Comparison of ENCODE assay signal across 7 cellular contexts in genomic region chr12:64451687-64452558, GRCh38. TPM values are rescaled to one million over a fixed set of nuclear protein-coding genes. Genes with fewer than 3 reads are reported as not detected.
DNase-seq lines count a peak whose midpoint lies in the region; ATAC-seq, FAIRE-seq and TF ChIP-seq lines count a peak whose summit lies in the region.

Gene TBK1, plus strand, starts transcription at chr12:64452120. Its CDS starts 3,751 bp downstream, at chr12:64455871.

- no peaks in the 10 kb centered on the region for H3K9me3 Mint-ChIP-seq in astrocyte (ENCODE audit: unreplicated experiment)

- H3K27me3 ChIP-seq in astrocyte (ENCODE audit: insufficient read depth, low read length) = no peaks in the 10 kb centered on the region
- H3K27me3 ChIP-seq in hepatocyte = no peaks in the 10 kb centered on the region

- no peaks in the 10 kb centered on the region for H3K9me2 ChIP-seq in hepatocyte (replicated peaks; ENCODE audit: insufficient read depth)

- H3K27ac ChIP-seq in astrocyte (ENCODE audit: low read depth, low read length) (peak within 1 kb of the TSS; percentile 99), hepatocyte (peak within 1 kb of the TSS; percentile 98)

- H3K4me1 ChIP-seq in astrocyte (ENCODE audit: insufficient read depth, low read length) (peaks cover 11% of the 10 kb centered on the region), hepatocyte (ENCODE audit: insufficient read depth) (peaks cover 7% of the 10 kb centered on the region)

- in situ Hi-C loops in GM13976 (cut with MboI; ENCODE audit: low sequenced_read_pairs, unreplicated experiment) = no loop called here

- H3K36me3 Mint-ChIP-seq in astrocyte (ENCODE audit: low read depth, unreplicated experiment) = peaks cover 5% of the 10 kb centered on the region

- DNase-seq in GM13976 (ENCODE audit: low spot score) (peak; percentile 94), NCI-H128 (lab: John Stamatoyannopoulos, UW; ENCODE audit: unreplicated experiment) (peak; percentile 35), T-helper 2 cell (peak; percentile 32 to 72 (median 36)), astrocyte (ENCODE audit: low read depth) (peak; percentile 57), hepatocyte (ENCODE audit: low spot score) (peak; percentile 93), retinal pigment epithelial cell (ENCODE audit: low read depth) (peak; percentile 56)

- H3K36me3 ChIP-seq in astrocyte (ENCODE audit: insufficient read depth, low read length) (peaks cover 7% of the 10 kb centered on the region), hepatocyte (replicated peaks; ENCODE audit: insufficient read depth, low read depth) (no peaks in the 10 kb centered on the region)

- H3K79me2 ChIP-seq in astrocyte (ENCODE audit: insufficient read depth, low read length) = peaks cover 51% of the 10 kb centered on the region
- peaks cover 40% of the 10 kb centered on the region for H3K79me2 ChIP-seq in hepatocyte

- H3K4me2 ChIP-seq in astrocyte (ENCODE audit: low read length) = peak within 1 kb of the TSS; percentile 96
- peak within 1 kb of the TSS; percentile 91 for H3K4me2 ChIP-seq in hepatocyte

- H3K9ac ChIP-seq in astrocyte (ENCODE audit: low read length) = peak within 1 kb of the TSS; percentile 96

- peak; percentile 86 for ATAC-seq in HG02678 (IDR thresholded peaks at IDR 0.05; ENCODE audit: unreplicated experiment)

- TF ChIP-seq CTCF in GM13976 (IDR thresholded peaks at IDR 0.05; ENCODE audit: borderline replicate concordance, control extremely low read depth, extremely low read depth, insufficient read depth, missing control alignments) = no peak
- no peak for TF ChIP-seq CTCF in astrocyte (IDR thresholded peaks at IDR 0.05; ENCODE audit: insufficient read depth, low read depth, low read length)
- no peak for TF ChIP-seq CTCF in hepatocyte (IDR thresholded peaks at IDR 0.05; ENCODE audit: poor library complexity)
- TF ChIP-seq CTCF in retinal pigment epithelial cell (conservative IDR thresholded peaks at IDR 0.05; ENCODE audit: low read depth, low read length) = no peak

- WGBS in hepatocyte (ENCODE audit: low lambda C conversion rate, missing lambda C conversion rate) = 1% methylated on average over 62 of the region's 94 CpGs

- no peak for FAIRE-seq in astrocyte (lab: Jason Lieb, UNC)

- no peaks in the 10 kb centered on the region for H3K9me3 ChIP-seq in astrocyte (ENCODE audit: insufficient read depth, low read depth, low read length)
- no peaks in the 10 kb centered on the region for H3K9me3 ChIP-seq in hepatocyte (ENCODE audit: low read depth)

- H4K20me1 ChIP-seq in astrocyte (ENCODE audit: insufficient read depth, low read length) (peaks cover 11% of the 10 kb centered on the region), hepatocyte (ENCODE audit: insufficient read depth, poor library complexity, severe bottlenecking) (peaks cover 6% of the 10 kb centered on the region)

- peak within 1 kb of the TSS; percentile 77 for H3K4me3 ChIP-seq in astrocyte (ENCODE audit: insufficient read depth, low read depth, low read length)
- peak within 1 kb of the TSS; percentile 83 for H3K4me3 ChIP-seq in hepatocyte
- H3K4me3 ChIP-seq in retinal pigment epithelial cell (ENCODE audit: low read length) = peak within 1 kb of the TSS; percentile 90

- peak within 1 kb of the TSS; percentile 97 for H3K4me3 Mint-ChIP-seq in astrocyte (ENCODE audit: unreplicated experiment)

- no peaks in the 10 kb centered on the region for H3K27me3 Mint-ChIP-seq in astrocyte (ENCODE audit: low read depth, unreplicated experiment)

- H2AFZ ChIP-seq in astrocyte (ENCODE audit: low read depth, low read length) = peak within 1 kb of the TSS; percentile 72
- H2AFZ ChIP-seq in hepatocyte = peak within 1 kb of the TSS; percentile 75

- H3K27ac Mint-ChIP-seq in astrocyte (ENCODE audit: unreplicated experiment) = peak within 1 kb of the TSS; percentile 97

- peaks cover 22% of the 10 kb centered on the region for H3K4me1 Mint-ChIP-seq in astrocyte (ENCODE audit: low read depth, unreplicated experiment)

RNA-seq across cellular contexts. Expression of gene TBK1, which starts in this region (rescaled TPM):
- 19.1 and 23.7 TPM in 2 replicates for total RNA-seq in astrocyte
- total RNA-seq in hepatocyte = 24.0 and 26.1 TPM in 2 replicates
- 15.4 and 22.2 TPM in 2 replicates for polyA plus RNA-seq in hepatocyte

Comparison
In these comparisons a context has a peak if more than half of its experiments do, and no peak if none do; other contexts are left out.
1. Peak in every context shown above with its lines: DNase-seq, ATAC-seq, H3K4me3 ChIP-seq and H3K27ac ChIP-seq.
2. DNase-seq: peak in every context shown above with its lines; median percentile 94 in GM13976; 93 in hepatocyte; 57 in astrocyte; 56 in retinal pigment epithelial cell; 36 in T-helper 2 cell; 35 in NCI-H128.